Comparison of ENCODE assay signal across 29 cellular contexts in the genomic region with DNA sequence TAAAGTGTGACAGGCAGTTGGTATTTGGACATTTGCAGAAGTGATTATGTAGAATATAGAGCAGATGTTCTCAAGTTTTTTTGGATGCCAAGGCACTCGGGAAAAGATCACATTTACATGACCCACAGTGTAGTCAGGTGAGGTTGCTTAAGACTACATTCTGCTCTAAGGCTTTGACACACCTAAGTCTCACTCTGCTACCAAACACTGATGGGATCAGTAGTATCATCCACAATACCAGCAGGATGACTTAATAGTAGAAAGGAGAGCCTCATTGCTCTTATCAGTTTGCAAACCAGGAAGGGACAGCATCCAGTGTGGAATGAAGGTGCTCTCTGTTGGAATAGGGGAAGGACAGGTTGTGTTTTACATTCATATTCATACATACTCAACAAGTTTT. TPM values are rescaled to one million over a fixed set of nuclear protein-coding genes. Genes with fewer than 3 reads are reported as not detected.
"Had no signal": no experiment of that assay in that cellular context is flagged by ENCODE, and none has a peak within 500 bp of the region (broad histone marks: within the 10 kb centered on the region; RNA-seq: fewer than 3 reads in every experiment).

No MANE protein-coding gene starts in this region.

- H3K9me3 ChIP-seq: stomach, suprapubic skin, testis, thoracic aorta, thyroid gland, tibial artery, tibial nerve, transverse colon, upper lobe of left lung, upper lobe of right lung, uterus, vagina had no signal

- H3K27me3 ChIP-seq: stomach, suprapubic skin, testis, thyroid gland, tibial artery, tibial nerve, transverse colon, upper lobe of left lung, upper lobe of right lung, uterus, vagina had no signal

- H3K4me1 ChIP-seq: stomach, testis, thyroid gland, tibial artery, tibial nerve, transverse colon, upper lobe of left lung, upper lobe of right lung, uterus, vagina had no signal

- DNase-seq: stimulated activated CD4-positive, alpha-beta T cell treated with anti-CD3 and anti-CD28 coated beads, Interleukin-2, amount 100 ng/mL, for 48 hours; stimulated activated CD4-positive, alpha-beta T cell treated with anti-CD3 and anti-CD28 coated beads, Interleukin-4, amount 100 ng/mL, for 1 hour; stimulated activated CD4-positive, alpha-beta T cell treated with anti-CD3 and anti-CD28 coated beads, Interleukin-4, amount 100 ng/mL, for 24 hours; stimulated activated CD4-positive, alpha-beta T cell treated with anti-CD3 and anti-CD28 coated beads, Interleukin-4, amount 100 ng/mL, for 4 hours; stimulated activated CD8-positive, alpha-beta memory T cell treated with anti-CD3 and anti-CD28 coated beads, Interleukin-4, amount 100 ng/mL, for 48 hours; stimulated activated naive B cell treated with anti-CD40 and anti-IgM and Interleukin-4, amounts not matched to agents 10 μg/mL and 1 μg/mL and 100 μg/mL, for 72 hours; stimulated activated naive CD4-positive, alpha-beta T cell; stimulated activated naive CD4-positive, alpha-beta T cell treated with Interleukin-2 at 50 U/mL for 16 hours; stimulated activated naive CD8-positive, alpha-beta T cell treated with anti-CD3 and anti-CD28 coated beads, Interleukin-15, amount 100 ng/mL, for 72 hours; stimulated activated naive CD8-positive, alpha-beta T cell treated with anti-CD3 and anti-CD28 coated beads, Interleukin-15, Interleukin-2, amounts not matched to agents 100 U/mL and 50 U/mL, for 24 hours; stomach; substantia nigra; testis; thyroid gland; tibial artery; transverse colon; upper lobe of left lung; upper lobe of right lung; uterus had no signal

- H3K4me3 ChIP-seq: stomach, suprapubic skin, testis, thoracic aorta, thyroid gland, tibial artery, tibial nerve, transverse colon, upper lobe of left lung, upper lobe of right lung, uterus, vagina had no signal

- ATAC-seq: stimulated activated effector memory CD8-positive, alpha-beta T cell treated with anti-CD3 and anti-CD28 coated beads, Interleukin-12 subunit alpha, Interleukin-12 subunit beta, amount 100 ng/mL, for 72 hours; stimulated activated memory B cell treated with anti-CD40 and anti-IgM and Interleukin-4, amounts not matched to agents 10 μg/mL and 1 μg/mL and 100 μg/mL, for 72 hours; stimulated activated naive B cell treated with anti-CD40 and anti-IgM and Interleukin-4, amounts not matched to agents 10 μg/mL and 1 μg/mL and 100 μg/mL, for 72 hours; stimulated activated naive CD8-positive, alpha-beta T cell treated with anti-CD3 and anti-CD28 coated beads, Interleukin-15, amount 100 ng/mL, for 72 hours; stimulated activated naive CD8-positive, alpha-beta T cell treated with anti-CD3 and anti-CD28 coated beads, Interleukin-15, Interleukin-2, amounts not matched to agents 100 U/mL and 50 U/mL, for 24 hours; upper lobe of right lung had no signal

- H3K36me3 ChIP-seq: stomach, suprapubic skin, thoracic aorta, thyroid gland, tibial artery, tibial nerve, transverse colon, upper lobe of left lung, upper lobe of right lung, uterus, vagina had no signal

- H3K27ac ChIP-seq: stomach, suprapubic skin, testis, thoracic aorta, thyroid gland, tibial artery, tibial nerve, transverse colon, upper lobe of left lung, upper lobe of right lung, uterus, vagina had no signal

RNA-seq across cellular contexts. Expression of gene SPATA31D1, which starts 2.5 kb away (rescaled TPM):
- total RNA-seq: stomach, subcutaneous adipose tissue, temporal lobe, thoracic aorta, thyroid gland, tibial nerve, transverse colon, upper lobe of left lung, upper lobe of right lung, ureter, urinary bladder, vagina had no signal
- polyA plus RNA-seq: stomach had no signal

RNA-seq across cellular contexts. Expression of gene SPATA31D3, which starts 42.8 kb away (rescaled TPM):
- total RNA-seq: stomach, subcutaneous adipose tissue, suprapubic skin, temporal lobe, thoracic aorta, thyroid gland, tibial nerve, transverse colon, upper lobe of left lung, upper lobe of right lung, ureter, urinary bladder, vagina had no signal
- polyA plus RNA-seq: stomach, urinary bladder had no signal

RNA-seq across cellular contexts. Expression of gene SPATA31D4, which starts 57.8 kb away (rescaled TPM):
- total RNA-seq: stomach, subcutaneous adipose tissue, suprapubic skin, temporal lobe, thoracic aorta, thyroid gland, tibial nerve, transverse colon, upper lobe of left lung, upper lobe of right lung, ureter, urinary bladder, uterus, vagina had no signal
- polyA plus RNA-seq: stomach, urinary bladder had no signal
